ENCODE assay signal across 1 cellular context in the genomic region with DNA sequence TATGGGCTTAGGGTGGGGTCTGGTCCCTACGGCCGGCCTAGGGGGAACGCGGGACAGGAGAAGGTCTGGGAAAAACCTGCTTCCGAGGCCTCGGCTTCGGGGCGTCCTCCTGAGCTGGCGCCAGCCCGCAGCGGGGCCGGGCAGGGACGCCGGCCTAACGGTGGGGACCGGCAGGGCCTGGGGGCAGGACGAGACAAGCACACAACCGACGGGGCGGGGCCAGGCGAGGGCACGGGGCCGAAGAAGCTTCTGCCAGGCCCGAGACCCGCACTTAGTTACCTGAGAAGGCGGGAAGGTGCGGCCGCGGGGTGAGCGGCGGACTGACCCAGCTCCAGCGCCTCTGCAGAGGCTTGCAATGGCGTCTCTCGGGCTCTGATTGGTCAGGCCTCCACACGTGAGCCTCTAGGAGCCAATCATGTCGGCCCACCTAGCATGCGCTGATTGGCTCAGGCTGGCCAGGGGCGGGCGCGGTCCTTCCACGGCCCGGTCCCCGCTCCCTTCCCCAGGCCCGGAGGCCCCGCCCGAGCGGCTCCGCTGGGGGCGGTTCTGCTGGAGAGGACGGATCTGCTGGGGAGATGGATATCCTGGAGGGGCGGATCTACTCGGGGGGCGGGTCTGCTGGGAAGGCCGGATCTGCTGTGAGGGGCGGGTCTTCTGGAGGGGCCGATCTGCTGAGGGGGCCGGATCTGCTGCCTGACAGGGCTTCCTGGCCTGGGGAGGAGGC.
TF ChIP-seq lines count a peak whose summit lies in the region.

No MANE protein-coding gene starts in this region.

TF ChIP-seq in WTC11, 78 proteins besides CTCF, POLR2A, EP300 and RAD21 (continued from another document):
- TF ChIP-seq GRHL2 (CRISPR knock-in tag; IDR thresholded peaks at IDR 0.05; ENCODE audit: insufficient replicate concordance, severe bottlenecking) (no peak), NFATC4 (CRISPR knock-in tag; IDR thresholded peaks at IDR 0.05) (no peak), SMAD4 (CRISPR knock-in tag; IDR thresholded peaks at IDR 0.05) (no peak), RELA (CRISPR knock-in tag; IDR thresholded peaks at IDR 0.05; ENCODE audit: borderline replicate concordance) (no peak), ZNF219 (CRISPR knock-in tag; IDR thresholded peaks at IDR 0.05; ENCODE audit: borderline replicate concordance) (peak; percentile 58; the same call in 1 of the 2 replicates), MXD4 (CRISPR knock-in tag; IDR thresholded peaks at IDR 0.05; ENCODE audit: borderline replicate concordance) (no peak), PRRX2 (CRISPR knock-in tag; IDR thresholded peaks at IDR 0.05) (no peak), ZNF416 (CRISPR knock-in tag; IDR thresholded peaks at IDR 0.05) (peak; percentile 77; the same call in 1 of the 2 replicates), CREB1 (CRISPR knock-in tag; IDR thresholded peaks at IDR 0.05) (0 out of 2 replicates have a peak, but pooled peaks have one; percentile 51), ESRRA (CRISPR knock-in tag; IDR thresholded peaks at IDR 0.05; ENCODE audit: borderline replicate concordance) (peak; percentile 22; the same call in 1 of the 2 replicates), OVOL2 (CRISPR knock-in tag; IDR thresholded peaks at IDR 0.05; ENCODE audit: borderline replicate concordance) (no peak), GTF2I (CRISPR knock-in tag; conservative IDR thresholded peaks at IDR 0.05) (no peak)
- TF ChIP-seq, protein P1, sequence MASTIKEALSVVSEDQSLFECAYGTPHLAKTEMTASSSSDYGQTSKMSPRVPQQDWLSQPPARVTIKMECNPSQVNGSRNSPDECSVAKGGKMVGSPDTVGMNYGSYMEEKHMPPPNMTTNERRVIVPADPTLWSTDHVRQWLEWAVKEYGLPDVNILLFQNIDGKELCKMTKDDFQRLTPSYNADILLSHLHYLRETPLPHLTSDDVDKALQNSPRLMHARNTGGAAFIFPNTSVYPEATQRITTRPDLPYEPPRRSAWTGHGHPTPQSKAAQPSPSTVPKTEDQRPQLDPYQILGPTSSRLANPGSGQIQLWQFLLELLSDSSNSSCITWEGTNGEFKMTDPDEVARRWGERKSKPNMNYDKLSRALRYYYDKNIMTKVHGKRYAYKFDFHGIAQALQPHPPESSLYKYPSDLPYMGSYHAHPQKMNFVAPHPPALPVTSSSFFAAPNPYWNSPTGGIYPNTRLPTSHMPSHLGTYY (CRISPR knock-in tag; IDR thresholded peaks at IDR 0.05), result no peak
- TF ChIP-seq, protein P2, sequence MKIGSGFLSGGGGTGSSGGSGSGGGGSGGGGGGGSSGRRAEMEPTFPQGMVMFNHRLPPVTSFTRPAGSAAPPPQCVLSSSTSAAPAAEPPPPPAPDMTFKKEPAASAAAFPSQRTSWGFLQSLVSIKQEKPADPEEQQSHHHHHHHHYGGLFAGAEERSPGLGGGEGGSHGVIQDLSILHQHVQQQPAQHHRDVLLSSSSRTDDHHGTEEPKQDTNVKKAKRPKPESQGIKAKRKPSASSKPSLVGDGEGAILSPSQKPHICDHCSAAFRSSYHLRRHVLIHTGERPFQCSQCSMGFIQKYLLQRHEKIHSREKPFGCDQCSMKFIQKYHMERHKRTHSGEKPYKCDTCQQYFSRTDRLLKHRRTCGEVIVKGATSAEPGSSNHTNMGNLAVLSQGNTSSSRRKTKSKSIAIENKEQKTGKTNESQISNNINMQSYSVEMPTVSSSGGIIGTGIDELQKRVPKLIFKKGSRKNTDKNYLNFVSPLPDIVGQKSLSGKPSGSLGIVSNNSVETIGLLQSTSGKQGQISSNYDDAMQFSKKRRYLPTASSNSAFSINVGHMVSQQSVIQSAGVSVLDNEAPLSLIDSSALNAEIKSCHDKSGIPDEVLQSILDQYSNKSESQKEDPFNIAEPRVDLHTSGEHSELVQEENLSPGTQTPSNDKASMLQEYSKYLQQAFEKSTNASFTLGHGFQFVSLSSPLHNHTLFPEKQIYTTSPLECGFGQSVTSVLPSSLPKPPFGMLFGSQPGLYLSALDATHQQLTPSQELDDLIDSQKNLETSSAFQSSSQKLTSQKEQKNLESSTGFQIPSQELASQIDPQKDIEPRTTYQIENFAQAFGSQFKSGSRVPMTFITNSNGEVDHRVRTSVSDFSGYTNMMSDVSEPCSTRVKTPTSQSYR (CRISPR knock-in tag; IDR thresholded peaks at IDR 0.05), result no peak
- TF ChIP-seq, protein P3, sequence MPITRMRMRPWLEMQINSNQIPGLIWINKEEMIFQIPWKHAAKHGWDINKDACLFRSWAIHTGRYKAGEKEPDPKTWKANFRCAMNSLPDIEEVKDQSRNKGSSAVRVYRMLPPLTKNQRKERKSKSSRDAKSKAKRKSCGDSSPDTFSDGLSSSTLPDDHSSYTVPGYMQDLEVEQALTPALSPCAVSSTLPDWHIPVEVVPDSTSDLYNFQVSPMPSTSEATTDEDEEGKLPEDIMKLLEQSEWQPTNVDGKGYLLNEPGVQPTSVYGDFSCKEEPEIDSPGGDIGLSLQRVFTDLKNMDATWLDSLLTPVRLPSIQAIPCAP (CRISPR knock-in tag; IDR thresholded peaks at IDR 0.05), result no peak
- TF ChIP-seq, protein P4, sequence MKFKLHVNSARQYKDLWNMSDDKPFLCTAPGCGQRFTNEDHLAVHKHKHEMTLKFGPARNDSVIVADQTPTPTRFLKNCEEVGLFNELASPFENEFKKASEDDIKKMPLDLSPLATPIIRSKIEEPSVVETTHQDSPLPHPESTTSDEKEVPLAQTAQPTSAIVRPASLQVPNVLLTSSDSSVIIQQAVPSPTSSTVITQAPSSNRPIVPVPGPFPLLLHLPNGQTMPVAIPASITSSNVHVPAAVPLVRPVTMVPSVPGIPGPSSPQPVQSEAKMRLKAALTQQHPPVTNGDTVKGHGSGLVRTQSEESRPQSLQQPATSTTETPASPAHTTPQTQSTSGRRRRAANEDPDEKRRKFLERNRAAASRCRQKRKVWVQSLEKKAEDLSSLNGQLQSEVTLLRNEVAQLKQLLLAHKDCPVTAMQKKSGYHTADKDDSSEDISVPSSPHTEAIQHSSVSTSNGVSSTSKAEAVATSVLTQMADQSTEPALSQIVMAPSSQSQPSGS (CRISPR knock-in tag; IDR thresholded peaks at IDR 0.05; ENCODE audit: borderline replicate concordance, low read depth), result no peak
- TF ChIP-seq, protein P5, sequence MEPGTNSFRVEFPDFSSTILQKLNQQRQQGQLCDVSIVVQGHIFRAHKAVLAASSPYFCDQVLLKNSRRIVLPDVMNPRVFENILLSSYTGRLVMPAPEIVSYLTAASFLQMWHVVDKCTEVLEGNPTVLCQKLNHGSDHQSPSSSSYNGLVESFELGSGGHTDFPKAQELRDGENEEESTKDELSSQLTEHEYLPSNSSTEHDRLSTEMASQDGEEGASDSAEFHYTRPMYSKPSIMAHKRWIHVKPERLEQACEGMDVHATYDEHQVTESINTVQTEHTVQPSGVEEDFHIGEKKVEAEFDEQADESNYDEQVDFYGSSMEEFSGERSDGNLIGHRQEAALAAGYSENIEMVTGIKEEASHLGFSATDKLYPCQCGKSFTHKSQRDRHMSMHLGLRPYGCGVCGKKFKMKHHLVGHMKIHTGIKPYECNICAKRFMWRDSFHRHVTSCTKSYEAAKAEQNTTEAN (CRISPR knock-in tag; IDR thresholded peaks at IDR 0.05), result no peak; the same call in 1 of the 2 replicates
- TF ChIP-seq, protein P6, sequence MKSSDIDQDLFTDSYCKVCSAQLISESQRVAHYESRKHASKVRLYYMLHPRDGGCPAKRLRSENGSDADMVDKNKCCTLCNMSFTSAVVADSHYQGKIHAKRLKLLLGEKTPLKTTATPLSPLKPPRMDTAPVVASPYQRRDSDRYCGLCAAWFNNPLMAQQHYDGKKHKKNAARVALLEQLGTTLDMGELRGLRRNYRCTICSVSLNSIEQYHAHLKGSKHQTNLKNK (CRISPR knock-in tag; IDR thresholded peaks at IDR 0.05), result no peak
- TF ChIP-seq, protein P7, sequence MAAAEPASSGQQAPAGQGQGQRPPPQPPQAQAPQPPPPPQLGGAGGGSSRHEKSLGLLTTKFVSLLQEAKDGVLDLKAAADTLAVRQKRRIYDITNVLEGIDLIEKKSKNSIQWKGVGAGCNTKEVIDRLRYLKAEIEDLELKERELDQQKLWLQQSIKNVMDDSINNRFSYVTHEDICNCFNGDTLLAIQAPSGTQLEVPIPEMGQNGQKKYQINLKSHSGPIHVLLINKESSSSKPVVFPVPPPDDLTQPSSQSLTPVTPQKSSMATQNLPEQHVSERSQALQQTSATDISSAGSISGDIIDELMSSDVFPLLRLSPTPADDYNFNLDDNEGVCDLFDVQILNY (CRISPR knock-in tag; IDR thresholded peaks at IDR 0.05), result no peak
- TF ChIP-seq, protein P8, sequence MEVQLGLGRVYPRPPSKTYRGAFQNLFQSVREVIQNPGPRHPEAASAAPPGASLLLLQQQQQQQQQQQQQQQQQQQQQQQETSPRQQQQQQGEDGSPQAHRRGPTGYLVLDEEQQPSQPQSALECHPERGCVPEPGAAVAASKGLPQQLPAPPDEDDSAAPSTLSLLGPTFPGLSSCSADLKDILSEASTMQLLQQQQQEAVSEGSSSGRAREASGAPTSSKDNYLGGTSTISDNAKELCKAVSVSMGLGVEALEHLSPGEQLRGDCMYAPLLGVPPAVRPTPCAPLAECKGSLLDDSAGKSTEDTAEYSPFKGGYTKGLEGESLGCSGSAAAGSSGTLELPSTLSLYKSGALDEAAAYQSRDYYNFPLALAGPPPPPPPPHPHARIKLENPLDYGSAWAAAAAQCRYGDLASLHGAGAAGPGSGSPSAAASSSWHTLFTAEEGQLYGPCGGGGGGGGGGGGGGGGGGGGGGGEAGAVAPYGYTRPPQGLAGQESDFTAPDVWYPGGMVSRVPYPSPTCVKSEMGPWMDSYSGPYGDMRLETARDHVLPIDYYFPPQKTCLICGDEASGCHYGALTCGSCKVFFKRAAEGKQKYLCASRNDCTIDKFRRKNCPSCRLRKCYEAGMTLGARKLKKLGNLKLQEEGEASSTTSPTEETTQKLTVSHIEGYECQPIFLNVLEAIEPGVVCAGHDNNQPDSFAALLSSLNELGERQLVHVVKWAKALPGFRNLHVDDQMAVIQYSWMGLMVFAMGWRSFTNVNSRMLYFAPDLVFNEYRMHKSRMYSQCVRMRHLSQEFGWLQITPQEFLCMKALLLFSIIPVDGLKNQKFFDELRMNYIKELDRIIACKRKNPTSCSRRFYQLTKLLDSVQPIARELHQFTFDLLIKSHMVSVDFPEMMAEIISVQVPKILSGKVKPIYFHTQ (CRISPR knock-in tag; IDR thresholded peaks at IDR 0.05), result no peak
- TF ChIP-seq, protein P9, sequence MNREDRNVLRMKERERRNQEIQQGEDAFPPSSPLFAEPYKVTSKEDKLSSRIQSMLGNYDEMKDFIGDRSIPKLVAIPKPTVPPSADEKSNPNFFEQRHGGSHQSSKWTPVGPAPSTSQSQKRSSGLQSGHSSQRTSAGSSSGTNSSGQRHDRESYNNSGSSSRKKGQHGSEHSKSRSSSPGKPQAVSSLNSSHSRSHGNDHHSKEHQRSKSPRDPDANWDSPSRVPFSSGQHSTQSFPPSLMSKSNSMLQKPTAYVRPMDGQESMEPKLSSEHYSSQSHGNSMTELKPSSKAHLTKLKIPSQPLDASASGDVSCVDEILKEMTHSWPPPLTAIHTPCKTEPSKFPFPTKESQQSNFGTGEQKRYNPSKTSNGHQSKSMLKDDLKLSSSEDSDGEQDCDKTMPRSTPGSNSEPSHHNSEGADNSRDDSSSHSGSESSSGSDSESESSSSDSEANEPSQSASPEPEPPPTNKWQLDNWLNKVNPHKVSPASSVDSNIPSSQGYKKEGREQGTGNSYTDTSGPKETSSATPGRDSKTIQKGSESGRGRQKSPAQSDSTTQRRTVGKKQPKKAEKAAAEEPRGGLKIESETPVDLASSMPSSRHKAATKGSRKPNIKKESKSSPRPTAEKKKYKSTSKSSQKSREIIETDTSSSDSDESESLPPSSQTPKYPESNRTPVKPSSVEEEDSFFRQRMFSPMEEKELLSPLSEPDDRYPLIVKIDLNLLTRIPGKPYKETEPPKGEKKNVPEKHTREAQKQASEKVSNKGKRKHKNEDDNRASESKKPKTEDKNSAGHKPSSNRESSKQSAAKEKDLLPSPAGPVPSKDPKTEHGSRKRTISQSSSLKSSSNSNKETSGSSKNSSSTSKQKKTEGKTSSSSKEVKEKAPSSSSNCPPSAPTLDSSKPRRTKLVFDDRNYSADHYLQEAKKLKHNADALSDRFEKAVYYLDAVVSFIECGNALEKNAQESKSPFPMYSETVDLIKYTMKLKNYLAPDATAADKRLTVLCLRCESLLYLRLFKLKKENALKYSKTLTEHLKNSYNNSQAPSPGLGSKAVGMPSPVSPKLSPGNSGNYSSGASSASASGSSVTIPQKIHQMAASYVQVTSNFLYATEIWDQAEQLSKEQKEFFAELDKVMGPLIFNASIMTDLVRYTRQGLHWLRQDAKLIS (CRISPR knock-in tag; IDR thresholded peaks at IDR 0.05; ENCODE audit: borderline replicate concordance), result no peak
- TF ChIP-seq, protein P10, sequence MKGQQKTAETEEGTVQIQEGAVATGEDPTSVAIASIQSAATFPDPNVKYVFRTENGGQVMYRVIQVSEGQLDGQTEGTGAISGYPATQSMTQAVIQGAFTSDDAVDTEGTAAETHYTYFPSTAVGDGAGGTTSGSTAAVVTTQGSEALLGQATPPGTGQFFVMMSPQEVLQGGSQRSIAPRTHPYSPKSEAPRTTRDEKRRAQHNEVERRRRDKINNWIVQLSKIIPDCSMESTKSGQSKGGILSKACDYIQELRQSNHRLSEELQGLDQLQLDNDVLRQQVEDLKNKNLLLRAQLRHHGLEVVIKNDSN (CRISPR knock-in tag; IDR thresholded peaks at IDR 0.05), result peak; percentile 100
- TF ChIP-seq, protein P11, sequence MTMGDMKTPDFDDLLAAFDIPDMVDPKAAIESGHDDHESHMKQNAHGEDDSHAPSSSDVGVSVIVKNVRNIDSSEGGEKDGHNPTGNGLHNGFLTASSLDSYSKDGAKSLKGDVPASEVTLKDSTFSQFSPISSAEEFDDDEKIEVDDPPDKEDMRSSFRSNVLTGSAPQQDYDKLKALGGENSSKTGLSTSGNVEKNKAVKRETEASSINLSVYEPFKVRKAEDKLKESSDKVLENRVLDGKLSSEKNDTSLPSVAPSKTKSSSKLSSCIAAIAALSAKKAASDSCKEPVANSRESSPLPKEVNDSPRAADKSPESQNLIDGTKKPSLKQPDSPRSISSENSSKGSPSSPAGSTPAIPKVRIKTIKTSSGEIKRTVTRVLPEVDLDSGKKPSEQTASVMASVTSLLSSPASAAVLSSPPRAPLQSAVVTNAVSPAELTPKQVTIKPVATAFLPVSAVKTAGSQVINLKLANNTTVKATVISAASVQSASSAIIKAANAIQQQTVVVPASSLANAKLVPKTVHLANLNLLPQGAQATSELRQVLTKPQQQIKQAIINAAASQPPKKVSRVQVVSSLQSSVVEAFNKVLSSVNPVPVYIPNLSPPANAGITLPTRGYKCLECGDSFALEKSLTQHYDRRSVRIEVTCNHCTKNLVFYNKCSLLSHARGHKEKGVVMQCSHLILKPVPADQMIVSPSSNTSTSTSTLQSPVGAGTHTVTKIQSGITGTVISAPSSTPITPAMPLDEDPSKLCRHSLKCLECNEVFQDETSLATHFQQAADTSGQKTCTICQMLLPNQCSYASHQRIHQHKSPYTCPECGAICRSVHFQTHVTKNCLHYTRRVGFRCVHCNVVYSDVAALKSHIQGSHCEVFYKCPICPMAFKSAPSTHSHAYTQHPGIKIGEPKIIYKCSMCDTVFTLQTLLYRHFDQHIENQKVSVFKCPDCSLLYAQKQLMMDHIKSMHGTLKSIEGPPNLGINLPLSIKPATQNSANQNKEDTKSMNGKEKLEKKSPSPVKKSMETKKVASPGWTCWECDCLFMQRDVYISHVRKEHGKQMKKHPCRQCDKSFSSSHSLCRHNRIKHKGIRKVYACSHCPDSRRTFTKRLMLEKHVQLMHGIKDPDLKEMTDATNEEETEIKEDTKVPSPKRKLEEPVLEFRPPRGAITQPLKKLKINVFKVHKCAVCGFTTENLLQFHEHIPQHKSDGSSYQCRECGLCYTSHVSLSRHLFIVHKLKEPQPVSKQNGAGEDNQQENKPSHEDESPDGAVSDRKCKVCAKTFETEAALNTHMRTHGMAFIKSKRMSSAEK (CRISPR knock-in tag; IDR thresholded peaks at IDR 0.05; ENCODE audit: borderline replicate concordance), result no peak
